ENCODE assay signal across 1 cellular context in genomic region chr19:9538183-9539058, GRCh38.
TF ChIP-seq lines count a peak whose summit lies in the region.

TSS of gene ZNF426 (minus strand) at chr19:9538645. CDS start at chr19:9536232, 2,413 bp downstream.

TF ChIP-seq in HepG2, 621 proteins besides CTCF, POLR2A, EP300 and RAD21 (continued from another document and continues in another):
- TF ChIP-seq, protein P1, sequence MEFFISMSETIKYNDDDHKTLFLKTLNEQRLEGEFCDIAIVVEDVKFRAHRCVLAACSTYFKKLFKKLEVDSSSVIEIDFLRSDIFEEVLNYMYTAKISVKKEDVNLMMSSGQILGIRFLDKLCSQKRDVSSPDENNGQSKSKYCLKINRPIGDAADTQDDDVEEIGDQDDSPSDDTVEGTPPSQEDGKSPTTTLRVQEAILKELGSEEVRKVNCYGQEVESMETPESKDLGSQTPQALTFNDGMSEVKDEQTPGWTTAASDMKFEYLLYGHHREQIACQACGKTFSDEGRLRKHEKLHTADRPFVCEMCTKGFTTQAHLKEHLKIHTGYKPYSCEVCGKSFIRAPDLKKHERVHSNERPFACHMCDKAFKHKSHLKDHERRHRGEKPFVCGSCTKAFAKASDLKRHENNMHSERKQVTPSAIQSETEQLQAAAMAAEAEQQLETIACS (CRISPR knock-in tag; IDR thresholded peaks at IDR 0.05) = no peak
- no peak for TF ChIP-seq ATF5 (CRISPR knock-in tag; IDR thresholded peaks at IDR 0.05; ENCODE audit: low read depth)
- no peak for TF ChIP-seq RARG (CRISPR knock-in tag; IDR thresholded peaks at IDR 0.05; ENCODE audit: low read depth)
- TF ChIP-seq, protein P2, sequence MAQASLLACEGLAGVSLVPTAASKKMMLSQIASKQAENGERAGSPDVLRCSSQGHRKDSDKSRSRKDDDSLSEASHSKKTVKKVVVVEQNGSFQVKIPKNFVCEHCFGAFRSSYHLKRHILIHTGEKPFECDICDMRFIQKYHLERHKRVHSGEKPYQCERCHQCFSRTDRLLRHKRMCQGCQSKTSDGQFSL (CRISPR knock-in tag; IDR thresholded peaks at IDR 0.05) = peak; percentile 33; the same call in 1 of the 2 replicates
- TF ChIP-seq, protein P3, sequence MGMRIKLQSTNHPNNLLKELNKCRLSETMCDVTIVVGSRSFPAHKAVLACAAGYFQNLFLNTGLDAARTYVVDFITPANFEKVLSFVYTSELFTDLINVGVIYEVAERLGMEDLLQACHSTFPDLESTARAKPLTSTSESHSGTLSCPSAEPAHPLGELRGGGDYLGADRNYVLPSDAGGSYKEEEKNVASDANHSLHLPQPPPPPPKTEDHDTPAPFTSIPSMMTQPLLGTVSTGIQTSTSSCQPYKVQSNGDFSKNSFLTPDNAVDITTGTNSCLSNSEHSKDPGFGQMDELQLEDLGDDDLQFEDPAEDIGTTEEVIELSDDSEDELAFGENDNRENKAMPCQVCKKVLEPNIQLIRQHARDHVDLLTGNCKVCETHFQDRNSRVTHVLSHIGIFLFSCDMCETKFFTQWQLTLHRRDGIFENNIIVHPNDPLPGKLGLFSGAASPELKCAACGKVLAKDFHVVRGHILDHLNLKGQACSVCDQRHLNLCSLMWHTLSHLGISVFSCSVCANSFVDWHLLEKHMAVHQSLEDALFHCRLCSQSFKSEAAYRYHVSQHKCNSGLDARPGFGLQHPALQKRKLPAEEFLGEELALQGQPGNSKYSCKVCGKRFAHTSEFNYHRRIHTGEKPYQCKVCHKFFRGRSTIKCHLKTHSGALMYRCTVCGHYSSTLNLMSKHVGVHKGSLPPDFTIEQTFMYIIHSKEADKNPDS (CRISPR knock-in tag; IDR thresholded peaks at IDR 0.05) = peak; percentile 70; the same call in 1 of the 2 replicates
- 0 out of 2 replicates have a peak, but pooled peaks have one; percentile 46 for TF ChIP-seq BCL3 (CRISPR knock-in tag; IDR thresholded peaks at IDR 0.05)
- TF ChIP-seq ZNF512B (CRISPR knock-in tag; IDR thresholded peaks at IDR 0.05; ENCODE audit: borderline replicate concordance) = no peak
- TF ChIP-seq, protein P4, sequence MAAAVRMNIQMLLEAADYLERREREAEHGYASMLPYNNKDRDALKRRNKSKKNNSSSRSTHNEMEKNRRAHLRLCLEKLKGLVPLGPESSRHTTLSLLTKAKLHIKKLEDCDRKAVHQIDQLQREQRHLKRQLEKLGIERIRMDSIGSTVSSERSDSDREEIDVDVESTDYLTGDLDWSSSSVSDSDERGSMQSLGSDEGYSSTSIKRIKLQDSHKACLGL (CRISPR knock-in tag; IDR thresholded peaks at IDR 0.05) = peak; percentile 54; the same call in 1 of the 2 replicates
- TF ChIP-seq TOPORS (CRISPR knock-in tag; IDR thresholded peaks at IDR 0.05) = no peak
- no peak for TF ChIP-seq MBD4 (IDR thresholded peaks at IDR 0.05; ENCODE audit: borderline replicate concordance, low read length)
- TF ChIP-seq, protein P5, sequence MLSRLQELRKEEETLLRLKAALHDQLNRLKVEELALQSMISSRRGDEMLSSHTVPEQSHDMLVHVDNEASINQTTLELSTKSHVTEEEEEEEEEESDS (CRISPR knock-in tag; IDR thresholded peaks at IDR 0.05; ENCODE audit: borderline replicate concordance) = peak; percentile 48; the same call in 1 of the 2 replicates
- TF ChIP-seq ZNF276 (CRISPR knock-in tag; IDR thresholded peaks at IDR 0.05; ENCODE audit: low read depth) = peak; percentile 60; the same call in 1 of the 2 replicates
- TF ChIP-seq ETS1 (CRISPR knock-in tag; IDR thresholded peaks at IDR 0.05) = 0 out of 2 replicates have a peak, but pooled peaks have one; percentile 42
- no peak for TF ChIP-seq SOX6 (IDR thresholded peaks at IDR 0.05)
- no peak for TF ChIP-seq SOX6 (CRISPR knock-in tag; IDR thresholded peaks at IDR 0.05)
- TF ChIP-seq, protein P6, sequence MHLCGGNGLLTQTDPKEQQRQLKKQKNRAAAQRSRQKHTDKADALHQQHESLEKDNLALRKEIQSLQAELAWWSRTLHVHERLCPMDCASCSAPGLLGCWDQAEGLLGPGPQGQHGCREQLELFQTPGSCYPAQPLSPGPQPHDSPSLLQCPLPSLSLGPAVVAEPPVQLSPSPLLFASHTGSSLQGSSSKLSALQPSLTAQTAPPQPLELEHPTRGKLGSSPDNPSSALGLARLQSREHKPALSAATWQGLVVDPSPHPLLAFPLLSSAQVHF (CRISPR knock-in tag; IDR thresholded peaks at IDR 0.05) = no peak
- no peak for TF ChIP-seq ZBTB26 (CRISPR knock-in tag; IDR thresholded peaks at IDR 0.05; ENCODE audit: borderline replicate concordance)
- TF ChIP-seq CBX2 (IDR thresholded peaks at IDR 0.05; ENCODE audit: low read depth, low read length) = no peak
- TF ChIP-seq CBX2 (CRISPR knock-in tag; IDR thresholded peaks at IDR 0.05; ENCODE audit: low read depth) = no peak
- TF ChIP-seq AHR (CRISPR knock-in tag; IDR thresholded peaks at IDR 0.05) = peak; percentile 79; the same call in 1 of the 2 replicates
- TF ChIP-seq ZC3H4 (CRISPR knock-in tag; IDR thresholded peaks at IDR 0.05; ENCODE audit: borderline replicate concordance) = no peak
- peak; percentile 65 for TF ChIP-seq HNF4A (CRISPR knock-in tag; IDR thresholded peaks at IDR 0.05)
- no peak for TF ChIP-seq SKI (IDR thresholded peaks at IDR 0.05; ENCODE audit: partially characterized antibody)
- TF ChIP-seq KDM5B (CRISPR knock-in tag; IDR thresholded peaks at IDR 0.05; ENCODE audit: borderline replicate concordance) = peak; percentile 69; the same call in 1 of the 2 replicates
- TF ChIP-seq HDAC2 (CRISPR knock-in tag; IDR thresholded peaks at IDR 0.05) = peak; percentile 68
- TF ChIP-seq ZBED4 (CRISPR knock-in tag; IDR thresholded peaks at IDR 0.05; ENCODE audit: borderline replicate concordance) = peak; percentile 47
- no peak; the same call in none of the 2 replicates for TF ChIP-seq RXRB (CRISPR knock-in tag; IDR thresholded peaks at IDR 0.05; ENCODE audit: borderline replicate concordance)
- TF ChIP-seq, protein P7, sequence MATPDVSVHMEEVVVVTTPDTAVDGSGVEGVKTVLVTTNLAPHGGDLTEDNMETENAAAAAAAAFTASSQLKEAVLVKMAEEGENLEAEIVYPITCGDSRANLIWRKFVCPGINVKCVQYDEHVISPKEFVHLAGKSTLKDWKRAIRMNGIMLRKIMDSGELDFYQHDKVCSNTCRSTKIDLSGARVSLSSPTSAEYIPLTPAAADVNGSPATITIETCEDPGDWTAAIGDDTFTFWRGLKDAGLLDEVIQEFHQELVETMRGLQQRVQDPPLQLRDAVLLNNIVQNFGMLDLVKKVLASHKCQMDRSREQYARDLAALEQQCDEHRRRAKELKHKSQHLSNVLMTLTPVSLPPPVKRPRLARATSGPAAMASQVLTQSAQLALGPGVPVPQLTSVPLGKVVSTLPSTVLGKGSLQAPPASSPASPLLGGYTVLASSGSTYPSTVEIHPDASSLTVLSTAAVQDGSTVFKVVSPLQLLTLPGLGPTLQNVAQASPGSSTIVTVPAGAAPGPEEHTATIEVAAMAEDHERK (CRISPR knock-in tag; IDR thresholded peaks at IDR 0.05; ENCODE audit: low read depth) = peak; percentile 67
- no peak for TF ChIP-seq POLR2AphosphoS2 (IDR thresholded peaks at IDR 0.05; ENCODE audit: low read depth, low read length)
- TF ChIP-seq KMT2B (CRISPR knock-in tag; IDR thresholded peaks at IDR 0.05) = peak; percentile 96
- no peak for TF ChIP-seq ZNF619 (CRISPR knock-in tag; IDR thresholded peaks at IDR 0.05)
- TF ChIP-seq FOXA1 (IDR thresholded peaks at IDR 0.05) = no peak
- TF ChIP-seq FOXA1 (CRISPR knock-in tag; IDR thresholded peaks at IDR 0.05) = no peak
